ENCODE assay signal across 20 cellular contexts in the genomic region with DNA sequence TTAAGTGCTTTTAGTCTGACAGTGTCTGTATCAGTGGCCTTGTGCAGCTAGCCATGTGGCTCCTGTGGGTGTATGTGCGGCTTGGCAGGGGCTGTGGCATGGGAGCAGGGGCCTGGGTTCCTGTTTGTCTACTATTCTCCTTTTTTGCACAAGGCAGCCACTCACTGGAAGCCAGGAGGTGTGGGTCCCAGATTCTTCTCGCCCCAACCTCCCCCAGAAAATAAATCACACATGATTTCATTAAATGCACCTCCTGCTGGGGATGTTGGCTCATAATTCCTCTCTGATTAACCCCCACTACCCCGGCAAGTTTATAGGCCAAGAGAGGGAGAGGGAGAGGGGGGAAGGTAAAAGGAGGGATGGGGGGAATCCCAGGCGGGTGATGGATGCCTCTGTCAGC. TPM values are rescaled to one million over a fixed set of nuclear protein-coding genes. Genes with fewer than 3 reads are reported as not detected.
DNase-seq lines count a peak whose midpoint lies in the region; TF ChIP-seq lines count a peak whose summit lies in the region.
"Had no signal": no experiment of that assay in that cellular context is flagged by ENCODE, and none has a peak within 500 bp of the region (broad histone marks: within the 10 kb centered on the region; RNA-seq: fewer than 3 reads in every experiment).

No MANE protein-coding gene starts in this region.

- no peak overlapping the region for H3K27ac ChIP-seq in SK-N-SH (ENCODE audit: low read depth in 2 of 2, low read length in 1 of 2)
- H3K27ac ChIP-seq: A549, KMS-11, Peyer's patch had no signal

- peaks cover 17% of the 10 kb centered on the region for H3K36me3 Mint-ChIP-seq in type B pancreatic cell

- TF ChIP-seq RAD21 in SK-N-SH (IDR thresholded peaks at IDR 0.05; ENCODE audit: low read length) = no peak

- no peak overlapping the region for H3K4me3 Mint-ChIP-seq in type B pancreatic cell
- H3K4me3 Mint-ChIP-seq: CD4-positive, CD25-positive, alpha-beta regulatory T cell had no signal

- peaks cover 0 to 6% of the 10 kb centered on the region in 2 experiments for H3K36me3 ChIP-seq in SK-N-SH (replicated peaks in 1 of 2; ENCODE audit: control insufficient read depth in 1 of 2, insufficient read depth in 2 of 2, low read length in 1 of 2)

- POLR2A ChIA-PET in SK-N-SH (lab: Yijun Ruan, JAX) = interaction anchor here (0.9 kb wide), 1 partner anchor 34 kb away, joined by 3 read pairs; no protein-coding TSS in a partner anchor

- no peaks in the 10 kb centered on the region for H3K79me2 ChIP-seq in SK-N-SH (ENCODE audit: insufficient read depth)

- no peak overlapping the region for H2AFZ ChIP-seq in SK-N-SH (ENCODE audit: low read depth)

- no peaks in the 10 kb centered on the region for H3K4me1 ChIP-seq in SK-N-SH (ENCODE audit: control insufficient read depth in 1 of 2, insufficient read depth in 2 of 2, low read depth in 1 of 2, low read length in 1 of 2)
- H3K4me1 ChIP-seq: A549, Peyer's patch had no signal

- no peak overlapping the region for H3K27ac Mint-ChIP-seq in type B pancreatic cell

- in situ Hi-C loops in G401 (cut with HindIII; ENCODE audit: low sequenced_read_pairs) = no loop called here

- peaks cover 55% of the 10 kb centered on the region for H3K27me3 Mint-ChIP-seq in type B pancreatic cell

- H3K27me3 ChIP-seq in SK-N-SH (ENCODE audit: insufficient read depth) = peaks cover 40% of the 10 kb centered on the region
- H3K27me3 ChIP-seq: Peyer's patch had no signal

- DNase-seq in AG10803 (ENCODE audit: low read depth) (peak; percentile 17), G401 (ENCODE audit: low spot score) (peak; percentile 48), astrocyte of the hippocampus (ENCODE audit: low read depth, low spot score) (peak; percentile 28), putamen (ENCODE audit: low spot score) (peak; percentile 38), type B pancreatic cell (ENCODE audit: extremely low spot score, unreplicated experiment) (no peak), SK-N-SH (no peak)
- DNase-seq in activated CD4-positive, CD25-positive, alpha-beta regulatory T cell (lab: John Stamatoyannopoulos, UW) = no peak
- DNase-seq: CD4-positive, CD25-positive, alpha-beta regulatory T cell; DMS79 treated with DMSO at 0.1 percent for 48 hours; IMR-90; NCI-H1105; NCI-H1694; NCI-H2081 treated with DMSO at 0.1 percent for 48 hours; NCI-H510A; NCI-H774; Peyer's patch had no signal

- no peak overlapping the region for H3K4me3 ChIP-seq in AG10803 (ENCODE audit: low read length)
- H3K4me3 ChIP-seq in SK-N-SH (ENCODE audit: low read depth in 2 of 2, low read length in 1 of 2) = no peak overlapping the region
- H3K4me3 ChIP-seq: A549, Peyer's patch had no signal

- no peak for TF ChIP-seq CTCF in AG10803 (conservative IDR thresholded peaks at IDR 0.05; ENCODE audit: low read length)
- no peak for TF ChIP-seq CTCF in type B pancreatic cell (conservative IDR thresholded peaks at IDR 0.05)
- no peak for TF ChIP-seq CTCF in SK-N-SH (IDR thresholded peaks at IDR 0.05)

- H3K4me1 Mint-ChIP-seq in type B pancreatic cell (ENCODE audit: unreplicated experiment) = no peaks in the 10 kb centered on the region
- H3K4me1 Mint-ChIP-seq: CD4-positive, CD25-positive, alpha-beta regulatory T cell had no signal

- no peak overlapping the region for H3K4me2 ChIP-seq in SK-N-SH
- H3K4me2 ChIP-seq: A549, KMS-11 had no signal

- WGBS in SK-N-SH (ENCODE audit: low lambda C conversion rate) = 64% methylated on average over 3 of the region's 4 CpGs

- TF ChIP-seq EP300 in SK-N-SH (IDR thresholded peaks at IDR 0.05; ENCODE audit: borderline replicate concordance in 1 of 2, low read depth in 1 of 2, low read length in 1 of 2) = no peak

- no peaks in the 10 kb centered on the region for H4K20me1 ChIP-seq in SK-N-SH (ENCODE audit: insufficient read depth)

- CTCF ChIA-PET in SK-N-SH (lab: Yijun Ruan, JAX) = interaction anchor here (1.0 to 28.9 kb wide), 5 partner anchors 7 to 44 kb away, joined by 3 to 760 read pairs (median 5); partner anchors contain the start of gene ATP5MC2

- no peaks in the 10 kb centered on the region for H3F3A ChIP-seq in SK-N-SH (replicated peaks; ENCODE audit: insufficient read depth)

- no peaks in the 10 kb centered on the region for H3K9me3 ChIP-seq in SK-N-SH
- H3K9me3 ChIP-seq: A549, Peyer's patch had no signal

- no peaks in the 10 kb centered on the region for H3K9me2 ChIP-seq in SK-N-SH

- H3K9me3 Mint-ChIP-seq in type B pancreatic cell = no peaks in the 10 kb centered on the region

- H3K9ac ChIP-seq in SK-N-SH = no peak overlapping the region
- H3K9ac ChIP-seq: KMS-11 had no signal

TF ChIP-seq in SK-N-SH, 30 proteins besides CTCF, POLR2A, EP300 and RAD21:
- no peak for TF ChIP-seq TAF1 (IDR thresholded peaks at IDR 0.05; ENCODE audit: borderline replicate concordance, low read depth, low read length)
- TF ChIP-seq NRF1 (IDR thresholded peaks at IDR 0.05; ENCODE audit: low read depth, low read length) = no peak
- TF ChIP-seq FOSL2 (IDR thresholded peaks at IDR 0.05; ENCODE audit: borderline replicate concordance, low read depth) = no peak
- TF ChIP-seq JUND (IDR thresholded peaks at IDR 0.05) = no peak
- TF ChIP-seq RFX5 (IDR thresholded peaks at IDR 0.05; ENCODE audit: low read length) = no peak
- TF ChIP-seq, protein P1, sequence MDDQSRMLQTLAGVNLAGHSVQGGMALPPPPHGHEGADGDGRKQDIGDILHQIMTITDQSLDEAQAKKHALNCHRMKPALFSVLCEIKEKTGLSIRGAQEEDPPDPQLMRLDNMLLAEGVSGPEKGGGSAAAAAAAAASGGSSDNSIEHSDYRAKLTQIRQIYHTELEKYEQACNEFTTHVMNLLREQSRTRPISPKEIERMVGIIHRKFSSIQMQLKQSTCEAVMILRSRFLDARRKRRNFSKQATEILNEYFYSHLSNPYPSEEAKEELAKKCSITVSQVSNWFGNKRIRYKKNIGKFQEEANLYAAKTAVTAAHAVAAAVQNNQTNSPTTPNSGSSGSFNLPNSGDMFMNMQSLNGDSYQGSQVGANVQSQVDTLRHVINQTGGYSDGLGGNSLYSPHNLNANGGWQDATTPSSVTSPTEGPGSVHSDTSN (IDR thresholded peaks at IDR 0.05) = no peak
- TF ChIP-seq FOXM1 (IDR thresholded peaks at IDR 0.05; ENCODE audit: low read depth) = no peak
- TF ChIP-seq GABPA (IDR thresholded peaks at IDR 0.05; ENCODE audit: low read depth) = no peak

RNA-seq across cellular contexts. Expression of gene CALCOCO1, which starts 17.6 kb away (rescaled TPM):
- 232 and 250 TPM in 2 replicates for total RNA-seq in G401 (2014; rRNA removed; shearing (Covaris generic))
- total RNA-seq in type B pancreatic cell (ENCODE audit: low replicate concordance) = 66.2 and 86.7 TPM in 2 replicates
- 72.1 and 130 TPM in 2 replicates for polyA plus RNA-seq in SK-N-SH (2012; rRNA removed)
- 43.0 and 60.7 TPM in 2 replicates for polyA plus RNA-seq in SK-N-SH (2012; cell fraction: cytosol; rRNA removed)
- polyA plus RNA-seq in SK-N-SH (2012; cell fraction: nucleus; rRNA removed) = 261 and 365 TPM in 2 replicates

RNA-seq across cellular contexts. Expression of gene ATP5MC2, which starts 33.8 kb away (rescaled TPM):
- total RNA-seq in G401 (2014; rRNA removed; shearing (Covaris generic)) = 219 and 225 TPM in 2 replicates
- 312 and 402 TPM in 2 replicates for total RNA-seq in type B pancreatic cell (ENCODE audit: low replicate concordance)
- polyA plus RNA-seq in SK-N-SH (2012; rRNA removed) = 309 and 319 TPM in 2 replicates
- 231 and 288 TPM in 2 replicates for polyA plus RNA-seq in SK-N-SH (2012; cell fraction: cytosol; rRNA removed)
- 116 and 117 TPM in 2 replicates for polyA plus RNA-seq in SK-N-SH (2012; cell fraction: nucleus; rRNA removed)

RNA-seq across cellular contexts. Expression of gene CISTR, which starts 42.1 kb away (rescaled TPM):
- not detected in 2 replicates for total RNA-seq in G401 (2014; rRNA removed; shearing (Covaris generic))
- not detected in 2 replicates for total RNA-seq in type B pancreatic cell (ENCODE audit: low replicate concordance)
- polyA plus RNA-seq in SK-N-SH (2012; rRNA removed) = not detected in 2 replicates
- not detected in 2 replicates for polyA plus RNA-seq in SK-N-SH (2012; cell fraction: cytosol; rRNA removed)
- polyA plus RNA-seq in SK-N-SH (2012; cell fraction: nucleus; rRNA removed) = not detected in 2 replicates
- total RNA-seq: CD4-positive, CD25-positive, alpha-beta regulatory T cell; H1; IMR-90; Peyer's patch had no signal
- polyA plus RNA-seq: A549; BJ; CD4-positive, CD25-positive, alpha-beta regulatory T cell; H1; IMR-90 had no signal

Comparison
In these comparisons a context has a peak if more than half of its experiments do, and no peak if none do; other contexts are left out.
1. DNase-seq: peak in AG10803 (single experiment), G401 (single experiment), astrocyte of the hippocampus (single experiment) and putamen (single experiment); none in type B pancreatic cell (single experiment), activated CD4-positive, CD25-positive, alpha-beta regulatory T cell (0 of 4) and SK-N-SH (single experiment).